In the genomic region with DNA sequence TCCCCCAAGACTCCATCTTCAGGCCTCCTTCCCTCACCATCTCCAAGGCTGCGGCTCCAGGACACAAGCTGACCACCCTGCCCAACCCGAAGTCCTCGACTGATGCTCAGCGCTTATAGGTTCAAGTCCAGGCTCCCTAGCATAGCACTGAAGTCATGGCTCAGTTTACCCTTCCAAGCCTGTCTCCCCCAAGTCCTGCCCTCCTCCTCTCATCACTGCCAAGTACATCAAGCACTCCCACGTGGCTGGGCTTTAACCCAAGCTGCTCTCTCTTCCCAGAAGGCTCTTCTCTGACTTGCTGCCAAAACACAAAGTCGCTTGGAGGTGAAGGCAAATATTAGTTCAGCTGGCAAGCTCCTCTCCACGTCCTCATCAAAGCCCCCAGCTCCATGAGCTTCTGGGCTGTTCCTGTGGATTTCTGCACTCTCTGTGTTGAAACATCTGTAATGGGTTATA, we compare ENCODE assay signal across 9 cellular contexts. TPM values are rescaled to one million over a fixed set of nuclear protein-coding genes. Genes with fewer than 3 reads are reported as not detected.
DNase-seq lines count a peak whose midpoint lies in the region; ATAC-seq and TF ChIP-seq lines count a peak whose summit lies in the region.
"Had no signal": no experiment of that assay in that cellular context is flagged by ENCODE, and none has a peak within 500 bp of the region (broad histone marks: within the 10 kb centered on the region; RNA-seq: fewer than 3 reads in every experiment).

No MANE protein-coding gene starts in this region.

- no peak overlapping the region for H3K9ac ChIP-seq in SK-N-MC (ENCODE audit: insufficient read length)

- intact Hi-C loops in left ventricle myocardium inferior (cut with micrococcal nuclease), result no loop called here
- intact Hi-C loops in stomach (cut with DNase I; ENCODE audit: low total_unique reads), result no loop called here

- H3K4me3 ChIP-seq in MG63, result no peak overlapping the region
- no peak overlapping the region; the same call in 1 of the 2 replicates for H3K4me3 ChIP-seq in SK-N-MC
- H3K4me3 ChIP-seq in left ventricle myocardium inferior, result no peak overlapping the region
- no peak overlapping the region for H3K4me3 ChIP-seq in stomach
- H3K4me3 ChIP-seq in WERI-Rb-1 (ENCODE audit: low read depth, low read length), result no peak overlapping the region
- no peak overlapping the region for H3K4me3 ChIP-seq in H7 (ENCODE audit: insufficient read depth, low read depth, low read length)
- H3K4me3 ChIP-seq: upper lobe of left lung had no signal

- TF ChIP-seq EP300 in stomach (IDR thresholded peaks at IDR 0.05), result no peak

- H3K27ac ChIP-seq in SK-N-MC, result peak overlapping the region; percentile 37; the same call in 1 of the 2 replicates
- H3K27ac ChIP-seq in left ventricle myocardium inferior (replicated peaks), result peak overlapping the region; percentile 82
- H3K27ac ChIP-seq in stomach, result peak overlapping the region in 4 of 5 donors; percentile 16 to 73 (median 62)
- no peak overlapping the region for H3K27ac ChIP-seq in WERI-Rb-1

- no peak for ATAC-seq in HG03520 (IDR thresholded peaks at IDR 0.05; ENCODE audit: unreplicated experiment)

- H3K9me3 ChIP-seq in MG63 (no peaks in the 10 kb centered on the region), SK-N-MC (ENCODE audit: low read depth, low read length) (no peaks in the 10 kb centered on the region), left ventricle myocardium inferior (replicated peaks) (no peaks in the 10 kb centered on the region), stomach (no peaks in the 10 kb centered on the region), WERI-Rb-1 (ENCODE audit: severe bottlenecking) (peaks cover 8% of the 10 kb centered on the region)
- H3K9me3 ChIP-seq: upper lobe of left lung had no signal

- TF ChIP-seq CTCF in left ventricle myocardium inferior (IDR thresholded peaks at IDR 0.05; ENCODE audit: borderline replicate concordance), result no peak
- no peak for TF ChIP-seq CTCF in stomach (IDR thresholded peaks at IDR 0.05)
- TF ChIP-seq CTCF in WERI-Rb-1 (IDR thresholded peaks at IDR 0.05; ENCODE audit: low read depth, low read length), result no peak

- 45 to 57% (median 53%) methylated on average over 7 of the region's 7 CpGs for WGBS in stomach, 5 donors

- peak; percentile 76 for DNase-seq in MG63
- DNase-seq in SK-N-MC (ENCODE audit: low read depth, low spot score), result no peak
- peak; percentile 78 for DNase-seq in left ventricle myocardium inferior
- DNase-seq in stomach, result peak; percentile 86
- no peak for DNase-seq in WERI-Rb-1
- no peak for DNase-seq in H7
- no peak for DNase-seq in erythroblast (lab: John Stamatoyannopoulos, UW)

- H3K36me3 ChIP-seq in MG63 (no peaks in the 10 kb centered on the region), SK-N-MC (ENCODE audit: insufficient read depth, low read length) (no peaks in the 10 kb centered on the region), left ventricle myocardium inferior (no peaks in the 10 kb centered on the region), stomach (no peaks in the 10 kb centered on the region), WERI-Rb-1 (no peaks in the 10 kb centered on the region), H7 (replicated peaks; ENCODE audit: control insufficient read depth, insufficient read depth, low read length) (no peaks in the 10 kb centered on the region)
- H3K36me3 ChIP-seq: upper lobe of left lung had no signal

- H3K27me3 ChIP-seq in MG63 (no peaks in the 10 kb centered on the region), left ventricle myocardium inferior (ENCODE audit: low read depth) (peaks cover 10% of the 10 kb centered on the region), stomach (peaks cover 0 to 19% (median 4%) of the 10 kb centered on the region in 3 donors), WERI-Rb-1 (ENCODE audit: insufficient read depth, low read depth, severe bottlenecking) (no peaks in the 10 kb centered on the region), H7 (ENCODE audit: control insufficient read depth, insufficient read depth, low read length) (peaks cover 51% of the 10 kb centered on the region)

- H3K4me1 ChIP-seq in left ventricle myocardium inferior, result peaks cover 65% of the 10 kb centered on the region
- H3K4me1 ChIP-seq in stomach, result peaks cover 29 to 53% (median 41%) of the 10 kb centered on the region in 4 donors

- TF ChIP-seq POLR2A in stomach (IDR thresholded peaks at IDR 0.05), result no peak
- TF ChIP-seq POLR2A in erythroblast (IDR thresholded peaks at IDR 0.05; ENCODE audit: low read length), result no peak

RNA-seq across cellular contexts. Expression of gene MARCHF6, which starts 22.1 kb away (rescaled TPM):
- 67.5 and 72.8 TPM in 2 replicates for total RNA-seq in MG63 (2014; rRNA removed; shearing (Covaris generic); ENCODE audit: low replicate concordance)
- total RNA-seq in left ventricle myocardium inferior (162 TPM), stomach (100 to 1,000 TPM in 4 of 5 donors, 10 to 100 TPM in 1; 58.2 to 384 (median 136) TPM)
- polyA plus RNA-seq in stomach, result 10 to 100 TPM; 11.8 to 62.8 (median 14.7) TPM
- 38.0 and 55.4 TPM in 2 replicates for total RNA-seq in H7 (2014; rRNA removed; shearing (Covaris generic))

RNA-seq across cellular contexts. Expression of gene CMBL, which starts 23.7 kb away (rescaled TPM):
- 23.3 and 29.1 TPM in 2 replicates for total RNA-seq in MG63 (2014; rRNA removed; shearing (Covaris generic); ENCODE audit: low replicate concordance)
- total RNA-seq in left ventricle myocardium inferior (50.4 TPM), stomach (10 to 100 TPM in 3 of 5 donors, 1 to 10 TPM in 1, not detected in 1; 2.7 to 23.1 (median 16.7) TPM)
- polyA plus RNA-seq in stomach, result 100 to 1,000 TPM in 1 of 3 donors, 10 to 100 TPM in 2; 19.0 to 153 (median 33.9) TPM
- total RNA-seq in H7 (2014; rRNA removed; shearing (Covaris generic)), result 5.2 and 5.3 TPM in 2 replicates

Comparison
In these comparisons a context has a peak if more than half of its experiments do, and no peak if none do; other contexts are left out.
1. DNase-seq: peak in MG63 (single experiment), left ventricle myocardium inferior (single experiment) and stomach (single experiment); none in SK-N-MC (single experiment), WERI-Rb-1 (single experiment), H7 (single experiment) and erythroblast (0 of 2).